Comparison of ENCODE assay signal across 1 cellular context in the genomic region with DNA sequence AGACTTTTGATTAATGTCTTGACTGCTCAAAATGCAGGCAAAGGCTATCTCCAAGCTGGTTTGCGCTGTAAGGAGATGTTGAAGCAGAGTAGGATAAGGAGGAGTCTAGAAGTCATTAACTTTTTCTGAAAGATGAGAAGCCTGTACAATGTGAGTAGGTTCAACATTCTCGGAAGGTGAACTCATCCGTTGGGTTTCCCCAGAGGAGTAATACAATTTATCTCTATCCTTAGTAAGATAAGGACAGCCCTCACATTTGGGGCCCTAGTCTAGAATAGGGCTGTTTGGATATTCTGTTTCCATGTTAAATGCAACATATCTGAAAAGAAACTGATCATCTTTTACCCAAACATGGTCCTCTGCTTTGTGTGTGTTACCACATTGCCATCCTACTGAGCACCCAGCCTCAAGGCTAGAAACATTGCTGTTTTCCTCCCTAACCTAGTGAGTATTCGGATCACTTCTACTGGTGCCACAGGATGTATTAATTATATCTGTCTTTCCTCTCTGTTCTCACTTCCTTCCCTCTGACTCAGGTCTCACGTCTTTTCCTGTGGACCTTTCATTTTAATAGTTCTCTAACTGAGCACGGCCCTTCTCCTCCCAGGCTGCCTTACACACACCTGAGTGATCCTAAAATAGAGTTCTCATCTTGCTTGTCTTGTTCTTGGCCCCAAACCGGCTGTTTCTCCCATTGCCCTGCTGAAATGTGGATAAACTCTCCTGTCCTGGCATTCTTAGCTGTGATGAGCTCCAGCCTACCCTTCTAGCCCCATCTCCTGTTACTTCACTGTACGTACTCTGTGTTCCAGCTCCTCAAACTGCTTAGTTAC.
TF ChIP-seq lines count a peak whose summit lies in the region.

No MANE protein-coding gene starts in this region.

TF ChIP-seq in GM12878, 131 proteins besides CTCF, POLR2A, EP300 and RAD21 (continued from another document and continues in another):
- TF ChIP-seq, protein P1, sequence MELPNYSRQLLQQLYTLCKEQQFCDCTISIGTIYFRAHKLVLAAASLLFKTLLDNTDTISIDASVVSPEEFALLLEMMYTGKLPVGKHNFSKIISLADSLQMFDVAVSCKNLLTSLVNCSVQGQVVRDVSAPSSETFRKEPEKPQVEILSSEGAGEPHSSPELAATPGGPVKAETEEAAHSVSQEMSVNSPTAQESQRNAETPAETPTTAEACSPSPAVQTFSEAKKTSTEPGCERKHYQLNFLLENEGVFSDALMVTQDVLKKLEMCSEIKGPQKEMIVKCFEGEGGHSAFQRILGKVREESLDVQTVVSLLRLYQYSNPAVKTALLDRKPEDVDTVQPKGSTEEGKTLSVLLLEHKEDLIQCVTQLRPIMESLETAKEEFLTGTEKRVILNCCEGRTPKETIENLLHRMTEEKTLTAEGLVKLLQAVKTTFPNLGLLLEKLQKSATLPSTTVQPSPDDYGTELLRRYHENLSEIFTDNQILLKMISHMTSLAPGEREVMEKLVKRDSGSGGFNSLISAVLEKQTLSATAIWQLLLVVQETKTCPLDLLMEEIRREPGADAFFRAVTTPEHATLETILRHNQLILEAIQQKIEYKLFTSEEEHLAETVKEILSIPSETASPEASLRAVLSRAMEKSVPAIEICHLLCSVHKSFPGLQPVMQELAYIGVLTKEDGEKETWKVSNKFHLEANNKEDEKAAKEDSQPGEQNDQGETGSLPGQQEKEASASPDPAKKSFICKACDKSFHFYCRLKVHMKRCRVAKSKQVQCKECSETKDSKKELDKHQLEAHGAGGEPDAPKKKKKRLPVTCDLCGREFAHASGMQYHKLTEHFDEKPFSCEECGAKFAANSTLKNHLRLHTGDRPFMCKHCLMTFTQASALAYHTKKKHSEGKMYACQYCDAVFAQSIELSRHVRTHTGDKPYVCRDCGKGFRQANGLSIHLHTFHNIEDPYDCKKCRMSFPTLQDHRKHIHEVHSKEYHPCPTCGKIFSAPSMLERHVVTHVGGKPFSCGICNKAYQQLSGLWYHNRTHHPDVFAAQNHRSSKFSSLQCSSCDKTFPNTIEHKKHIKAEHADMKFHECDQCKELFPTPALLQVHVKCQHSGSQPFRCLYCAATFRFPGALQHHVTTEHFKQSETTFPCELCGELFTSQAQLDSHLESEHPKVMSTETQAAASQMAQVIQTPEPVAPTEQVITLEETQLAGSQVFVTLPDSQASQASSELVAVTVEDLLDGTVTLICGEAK (IDR thresholded peaks at IDR 0.05; ENCODE audit: borderline replicate concordance): peak; percentile 22; the same call in 1 of the 2 replicates
- TF ChIP-seq FOXM1 (IDR thresholded peaks at IDR 0.05; ENCODE audit: low read depth, low read length): no peak
- TF ChIP-seq, protein P2, sequence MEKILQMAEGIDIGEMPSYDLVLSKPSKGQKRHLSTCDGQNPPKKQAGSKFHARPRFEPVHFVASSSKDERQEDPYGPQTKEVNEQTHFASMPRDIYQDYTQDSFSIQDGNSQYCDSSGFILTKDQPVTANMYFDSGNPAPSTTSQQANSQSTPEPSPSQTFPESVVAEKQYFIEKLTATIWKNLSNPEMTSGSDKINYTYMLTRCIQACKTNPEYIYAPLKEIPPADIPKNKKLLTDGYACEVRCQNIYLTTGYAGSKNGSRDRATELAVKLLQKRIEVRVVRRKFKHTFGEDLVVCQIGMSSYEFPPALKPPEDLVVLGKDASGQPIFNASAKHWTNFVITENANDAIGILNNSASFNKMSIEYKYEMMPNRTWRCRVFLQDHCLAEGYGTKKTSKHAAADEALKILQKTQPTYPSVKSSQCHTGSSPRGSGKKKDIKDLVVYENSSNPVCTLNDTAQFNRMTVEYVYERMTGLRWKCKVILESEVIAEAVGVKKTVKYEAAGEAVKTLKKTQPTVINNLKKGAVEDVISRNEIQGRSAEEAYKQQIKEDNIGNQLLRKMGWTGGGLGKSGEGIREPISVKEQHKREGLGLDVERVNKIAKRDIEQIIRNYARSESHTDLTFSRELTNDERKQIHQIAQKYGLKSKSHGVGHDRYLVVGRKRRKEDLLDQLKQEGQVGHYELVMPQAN (conservative IDR thresholded peaks at IDR 0.05): no peak
- no peak for TF ChIP-seq RCOR1 (conservative IDR thresholded peaks at IDR 0.05; ENCODE audit: low read depth, low read length)
- TF ChIP-seq IKZF2 (IDR thresholded peaks at IDR 0.05): peak; percentile 23; a peak in 1 of 4 replicates
- TF ChIP-seq HCFC1 (IDR thresholded peaks at IDR 0.05; ENCODE audit: low read length): no peak
- no peak for TF ChIP-seq SUPT20H (IDR thresholded peaks at IDR 0.05; ENCODE audit: borderline replicate concordance, control insufficient read depth, low read depth, low read length)
- TF ChIP-seq RUNX3 (IDR thresholded peaks at IDR 0.05; ENCODE audit: low read length): peak; percentile 30; the same call in 1 of the 2 replicates
- TF ChIP-seq ETV6 (conservative IDR thresholded peaks at IDR 0.05 in 1 of 2, IDR thresholded peaks at IDR 0.05 in 1 of 2; ENCODE audit: borderline replicate concordance in 1 of 2, low read depth in 1 of 2): peak in 1 of 2 experiments; percentile 66; a peak in 1 of 4 replicates
- no peak for TF ChIP-seq SMARCA5 (IDR thresholded peaks at IDR 0.05)
- no peak for TF ChIP-seq RFX5 (IDR thresholded peaks at IDR 0.05; ENCODE audit: low read depth, low read length)
- no peak for TF ChIP-seq NR2F1 (conservative IDR thresholded peaks at IDR 0.05)
- TF ChIP-seq BHLHE40 (IDR thresholded peaks at IDR 0.05; ENCODE audit: borderline replicate concordance in 1 of 2, low read depth in 2 of 2, low read length in 1 of 2): no peak
- TF ChIP-seq CBX3 (IDR thresholded peaks at IDR 0.05; ENCODE audit: borderline replicate concordance, low read depth): no peak
- TF ChIP-seq, protein P3, sequence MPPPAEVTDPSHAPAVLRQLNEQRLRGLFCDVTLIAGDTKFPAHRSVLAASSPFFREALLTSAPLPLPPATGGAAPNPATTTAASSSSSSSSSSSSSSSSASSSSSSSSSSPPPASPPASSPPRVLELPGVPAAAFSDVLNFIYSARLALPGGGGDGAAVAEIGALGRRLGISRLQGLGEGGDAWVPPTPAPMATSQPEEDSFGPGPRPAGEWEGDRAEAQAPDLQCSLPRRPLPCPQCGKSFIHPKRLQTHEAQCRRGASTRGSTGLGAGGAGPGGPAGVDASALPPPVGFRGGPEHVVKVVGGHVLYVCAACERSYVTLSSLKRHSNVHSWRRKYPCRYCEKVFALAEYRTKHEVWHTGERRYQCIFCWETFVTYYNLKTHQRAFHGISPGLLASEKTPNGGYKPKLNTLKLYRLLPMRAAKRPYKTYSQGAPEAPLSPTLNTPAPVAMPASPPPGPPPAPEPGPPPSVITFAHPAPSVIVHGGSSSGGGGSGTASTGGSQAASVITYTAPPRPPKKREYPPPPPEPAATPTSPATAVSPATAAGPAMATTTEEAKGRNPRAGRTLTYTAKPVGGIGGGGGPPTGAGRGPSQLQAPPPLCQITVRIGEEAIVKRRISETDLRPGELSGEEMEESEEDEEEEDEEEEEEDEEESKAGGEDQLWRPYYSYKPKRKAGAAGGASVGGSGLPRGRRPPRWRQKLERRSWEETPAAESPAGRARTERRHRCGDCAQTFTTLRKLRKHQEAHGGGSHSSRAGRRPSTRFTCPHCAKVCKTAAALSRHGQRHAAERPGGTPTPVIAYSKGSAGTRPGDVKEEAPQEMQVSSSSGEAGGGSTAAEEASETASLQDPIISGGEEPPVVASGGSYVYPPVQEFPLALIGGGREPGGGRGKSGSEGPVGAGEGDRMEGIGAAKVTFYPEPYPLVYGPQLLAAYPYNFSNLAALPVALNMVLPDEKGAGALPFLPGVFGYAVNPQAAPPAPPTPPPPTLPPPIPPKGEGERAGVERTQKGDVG (CRISPR knock-in tag; IDR thresholded peaks at IDR 0.05): no peak
- TF ChIP-seq NFYA (IDR thresholded peaks at IDR 0.05; ENCODE audit: borderline replicate concordance, low read depth, low read length): no peak
- TF ChIP-seq EED (IDR thresholded peaks at IDR 0.05; ENCODE audit: low read depth): peak; percentile 15; the same call in 1 of the 2 replicates
- TF ChIP-seq, protein P4, sequence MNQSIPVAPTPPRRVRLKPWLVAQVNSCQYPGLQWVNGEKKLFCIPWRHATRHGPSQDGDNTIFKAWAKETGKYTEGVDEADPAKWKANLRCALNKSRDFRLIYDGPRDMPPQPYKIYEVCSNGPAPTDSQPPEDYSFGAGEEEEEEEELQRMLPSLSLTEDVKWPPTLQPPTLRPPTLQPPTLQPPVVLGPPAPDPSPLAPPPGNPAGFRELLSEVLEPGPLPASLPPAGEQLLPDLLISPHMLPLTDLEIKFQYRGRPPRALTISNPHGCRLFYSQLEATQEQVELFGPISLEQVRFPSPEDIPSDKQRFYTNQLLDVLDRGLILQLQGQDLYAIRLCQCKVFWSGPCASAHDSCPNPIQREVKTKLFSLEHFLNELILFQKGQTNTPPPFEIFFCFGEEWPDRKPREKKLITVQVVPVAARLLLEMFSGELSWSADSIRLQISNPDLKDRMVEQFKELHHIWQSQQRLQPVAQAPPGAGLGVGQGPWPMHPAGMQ (IDR thresholded peaks at IDR 0.05; ENCODE audit: borderline replicate concordance): no peak
- TF ChIP-seq GABPA (IDR thresholded peaks at IDR 0.05; ENCODE audit: low read depth): peak; percentile 78
- 0 out of 2 replicates have a peak, but pooled peaks have one; percentile 26 for TF ChIP-seq YY1 (IDR thresholded peaks at IDR 0.05; ENCODE audit: low read depth, low read length)
- TF ChIP-seq CBX5 (IDR thresholded peaks at IDR 0.05; ENCODE audit: low read depth): no peak
- no peak for TF ChIP-seq MXI1 (IDR thresholded peaks at IDR 0.05; ENCODE audit: low read depth, low read length)
- no peak for TF ChIP-seq ESRRA (IDR thresholded peaks at IDR 0.05; ENCODE audit: low read length)
- TF ChIP-seq, protein P5, sequence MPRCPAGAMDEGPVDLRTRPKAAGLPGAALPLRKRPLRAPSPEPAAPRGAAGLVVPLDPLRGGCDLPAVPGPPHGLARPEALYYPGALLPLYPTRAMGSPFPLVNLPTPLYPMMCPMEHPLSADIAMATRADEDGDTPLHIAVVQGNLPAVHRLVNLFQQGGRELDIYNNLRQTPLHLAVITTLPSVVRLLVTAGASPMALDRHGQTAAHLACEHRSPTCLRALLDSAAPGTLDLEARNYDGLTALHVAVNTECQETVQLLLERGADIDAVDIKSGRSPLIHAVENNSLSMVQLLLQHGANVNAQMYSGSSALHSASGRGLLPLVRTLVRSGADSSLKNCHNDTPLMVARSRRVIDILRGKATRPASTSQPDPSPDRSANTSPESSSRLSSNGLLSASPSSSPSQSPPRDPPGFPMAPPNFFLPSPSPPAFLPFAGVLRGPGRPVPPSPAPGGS (IDR thresholded peaks at IDR 0.05; ENCODE audit: borderline replicate concordance, insufficient read depth, low read depth, low read length, poor library complexity, severe bottlenecking): no peak
- no peak for TF ChIP-seq SREBF1 (IDR thresholded peaks at IDR 0.05; ENCODE audit: low read length)
- no peak for TF ChIP-seq KDM1A (IDR thresholded peaks at IDR 0.05; ENCODE audit: borderline replicate concordance)
- TF ChIP-seq ZNF24 (IDR thresholded peaks at IDR 0.05): no peak
- TF ChIP-seq, protein P6, sequence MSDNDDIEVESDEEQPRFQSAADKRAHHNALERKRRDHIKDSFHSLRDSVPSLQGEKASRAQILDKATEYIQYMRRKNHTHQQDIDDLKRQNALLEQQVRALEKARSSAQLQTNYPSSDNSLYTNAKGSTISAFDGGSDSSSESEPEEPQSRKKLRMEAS (IDR thresholded peaks at IDR 0.05; ENCODE audit: low read depth, low read length): no peak
- TF ChIP-seq SIX5 (IDR thresholded peaks at IDR 0.05; ENCODE audit: low read depth, low read length, severe bottlenecking): no peak
- no peak for TF ChIP-seq KLF5 (IDR thresholded peaks at IDR 0.05; ENCODE audit: partially characterized antibody)
- no peak for TF ChIP-seq BRCA1 (IDR thresholded peaks at IDR 0.05; ENCODE audit: low read depth, low read length)
- TF ChIP-seq CBFB (IDR thresholded peaks at IDR 0.05; ENCODE audit: low read depth): no peak
- TF ChIP-seq, protein P7, sequence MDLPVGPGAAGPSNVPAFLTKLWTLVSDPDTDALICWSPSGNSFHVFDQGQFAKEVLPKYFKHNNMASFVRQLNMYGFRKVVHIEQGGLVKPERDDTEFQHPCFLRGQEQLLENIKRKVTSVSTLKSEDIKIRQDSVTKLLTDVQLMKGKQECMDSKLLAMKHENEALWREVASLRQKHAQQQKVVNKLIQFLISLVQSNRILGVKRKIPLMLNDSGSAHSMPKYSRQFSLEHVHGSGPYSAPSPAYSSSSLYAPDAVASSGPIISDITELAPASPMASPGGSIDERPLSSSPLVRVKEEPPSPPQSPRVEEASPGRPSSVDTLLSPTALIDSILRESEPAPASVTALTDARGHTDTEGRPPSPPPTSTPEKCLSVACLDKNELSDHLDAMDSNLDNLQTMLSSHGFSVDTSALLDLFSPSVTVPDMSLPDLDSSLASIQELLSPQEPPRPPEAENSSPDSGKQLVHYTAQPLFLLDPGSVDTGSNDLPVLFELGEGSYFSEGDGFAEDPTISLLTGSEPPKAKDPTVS (IDR thresholded peaks at IDR 0.05; ENCODE audit: low read depth, low read length): no peak
- TF ChIP-seq, protein P8, sequence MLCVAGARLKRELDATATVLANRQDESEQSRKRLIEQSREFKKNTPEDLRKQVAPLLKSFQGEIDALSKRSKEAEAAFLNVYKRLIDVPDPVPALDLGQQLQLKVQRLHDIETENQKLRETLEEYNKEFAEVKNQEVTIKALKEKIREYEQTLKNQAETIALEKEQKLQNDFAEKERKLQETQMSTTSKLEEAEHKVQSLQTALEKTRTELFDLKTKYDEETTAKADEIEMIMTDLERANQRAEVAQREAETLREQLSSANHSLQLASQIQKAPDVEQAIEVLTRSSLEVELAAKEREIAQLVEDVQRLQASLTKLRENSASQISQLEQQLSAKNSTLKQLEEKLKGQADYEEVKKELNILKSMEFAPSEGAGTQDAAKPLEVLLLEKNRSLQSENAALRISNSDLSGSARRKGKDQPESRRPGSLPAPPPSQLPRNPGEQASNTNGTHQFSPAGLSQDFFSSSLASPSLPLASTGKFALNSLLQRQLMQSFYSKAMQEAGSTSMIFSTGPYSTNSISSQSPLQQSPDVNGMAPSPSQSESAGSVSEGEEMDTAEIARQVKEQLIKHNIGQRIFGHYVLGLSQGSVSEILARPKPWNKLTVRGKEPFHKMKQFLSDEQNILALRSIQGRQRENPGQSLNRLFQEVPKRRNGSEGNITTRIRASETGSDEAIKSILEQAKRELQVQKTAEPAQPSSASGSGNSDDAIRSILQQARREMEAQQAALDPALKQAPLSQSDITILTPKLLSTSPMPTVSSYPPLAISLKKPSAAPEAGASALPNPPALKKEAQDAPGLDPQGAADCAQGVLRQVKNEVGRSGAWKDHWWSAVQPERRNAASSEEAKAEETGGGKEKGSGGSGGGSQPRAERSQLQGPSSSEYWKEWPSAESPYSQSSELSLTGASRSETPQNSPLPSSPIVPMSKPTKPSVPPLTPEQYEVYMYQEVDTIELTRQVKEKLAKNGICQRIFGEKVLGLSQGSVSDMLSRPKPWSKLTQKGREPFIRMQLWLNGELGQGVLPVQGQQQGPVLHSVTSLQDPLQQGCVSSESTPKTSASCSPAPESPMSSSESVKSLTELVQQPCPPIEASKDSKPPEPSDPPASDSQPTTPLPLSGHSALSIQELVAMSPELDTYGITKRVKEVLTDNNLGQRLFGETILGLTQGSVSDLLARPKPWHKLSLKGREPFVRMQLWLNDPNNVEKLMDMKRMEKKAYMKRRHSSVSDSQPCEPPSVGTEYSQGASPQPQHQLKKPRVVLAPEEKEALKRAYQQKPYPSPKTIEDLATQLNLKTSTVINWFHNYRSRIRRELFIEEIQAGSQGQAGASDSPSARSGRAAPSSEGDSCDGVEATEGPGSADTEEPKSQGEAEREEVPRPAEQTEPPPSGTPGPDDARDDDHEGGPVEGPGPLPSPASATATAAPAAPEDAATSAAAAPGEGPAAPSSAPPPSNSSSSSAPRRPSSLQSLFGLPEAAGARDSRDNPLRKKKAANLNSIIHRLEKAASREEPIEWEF (IDR thresholded peaks at IDR 0.05; ENCODE audit: insufficient replicate concordance, low read depth, low read length): no peak
- peak; percentile 65 for TF ChIP-seq CREB1 (IDR thresholded peaks at IDR 0.05; ENCODE audit: low read depth)
- TF ChIP-seq MEF2A (IDR thresholded peaks at IDR 0.05; ENCODE audit: insufficient read depth, low read depth, low read length): no peak
- TF ChIP-seq NFIC (IDR thresholded peaks at IDR 0.05; ENCODE audit: low read depth, low read length): no peak; the same call in 1 of the 2 replicates
